ENCODE assay signal across 18 cellular contexts in the genomic region with DNA sequence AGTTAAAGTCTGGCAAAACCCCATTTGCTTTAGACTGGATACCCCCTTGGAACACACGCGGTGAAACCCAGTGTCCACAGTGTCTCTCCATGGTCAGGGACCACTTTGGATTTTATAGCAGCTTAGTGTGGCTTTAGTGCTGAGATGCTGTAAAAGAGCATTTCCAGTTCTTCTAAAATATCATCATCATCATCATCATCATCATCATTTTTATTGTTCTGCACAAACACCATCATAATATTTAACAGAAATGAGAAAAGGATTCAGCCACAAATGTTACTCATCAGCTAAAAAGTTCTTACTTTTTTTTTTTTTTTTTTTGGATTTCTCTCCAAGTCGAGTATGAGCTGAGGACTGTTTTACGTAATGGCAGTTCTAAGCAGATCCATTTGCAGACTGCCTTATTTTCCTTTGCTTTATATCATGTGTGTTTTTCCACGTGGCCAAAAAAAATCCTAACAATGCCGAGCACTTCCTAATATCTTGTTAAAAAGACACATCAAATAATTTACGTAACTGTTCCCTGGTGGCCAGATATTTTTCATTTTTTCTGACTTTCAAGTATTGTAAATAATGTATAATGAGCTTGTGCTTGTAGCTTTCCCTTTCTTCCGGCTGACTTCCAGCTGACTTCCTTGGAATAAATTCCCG.
DNase-seq lines count a peak whose midpoint lies in the region; TF ChIP-seq lines count a peak whose summit lies in the region.
"Had no signal": no experiment of that assay in that cellular context is flagged by ENCODE, and none has a peak within 500 bp of the region (broad histone marks: within the 10 kb centered on the region; RNA-seq: fewer than 3 reads in every experiment).

No MANE protein-coding gene starts in this region.

- no peak for TF ChIP-seq CTCF in spleen (IDR thresholded peaks at IDR 0.05 in 8 of 11, conservative IDR thresholded peaks at IDR 0.05 in 3 of 11)

- peaks cover 0 to 64% (median 8%) of the 10 kb centered on the region in 6 donors for H3K36me3 ChIP-seq in spleen
- H3K36me3 ChIP-seq: HAP-1 had no signal

- DNase-seq in GM04503 (ENCODE audit: low read depth): peak; percentile 95
- peak; percentile 44 for DNase-seq in astrocyte of the hippocampus (ENCODE audit: low read depth, low spot score)
- DNase-seq in iris pigment epithelial cell (ENCODE audit: low read depth): peak; percentile 93
- DNase-seq in spleen: no peak
- no peak for DNase-seq in SW 1271 (lab: John Stamatoyannopoulos, UW)
- DNase-seq in DMS53 (lab: John Stamatoyannopoulos, UW): no peak
- no peak for DNase-seq in stimulated activated naive CD4-positive, alpha-beta T cell treated with Interleukin-2 at 50 U/mL for 16 hours (lab: John Stamatoyannopoulos, UW)
- no peak for DNase-seq in NCI-H2171 treated with DMSO at 0.1 percent for 48 hours (lab: John Stamatoyannopoulos, UW)
- DNase-seq: activated CD4-positive, alpha-beta T cell treated with anti-CD3 and anti-CD28 coated beads, Interleukin-2, amount 50 U/mL, for 48 hours; activated naive CD4-positive, alpha-beta T cell; DMS153; kidney glomerular epithelial cell; NCI-H1694 treated with DMSO at 0.1 percent for 48 hours; NK-92 treated with Interleukin-12 subunit alpha and Interleukin-12 subunit beta, amount 100 ng/mL, for 24 hours; occipital lobe; stimulated activated CD4-positive, alpha-beta T cell treated with anti-CD3 and anti-CD28 coated beads, Interleukin-2, amount 100 ng/mL, for 48 hours had no signal

- intact Hi-C loops in spleen (cut with DNase I; ENCODE audit: low total_unique reads): no loop called here

- H3K27me3 ChIP-seq in spleen (replicated peaks in 1 of 7): no peaks in the 10 kb centered on the region

- H3K27ac ChIP-seq in spleen: peak overlapping the region in 7 of 8 donors; percentile 22 to 76 (median 46)

- no peak overlapping the region for H3K4me3 ChIP-seq in spleen
- H3K4me3 ChIP-seq: coronary artery, HAP-1 had no signal

- 63 to 83% (median 69%) methylated on average over 9 of the region's 9 CpGs for WGBS in spleen, 5 donors

- no peak for TF ChIP-seq POLR2A in spleen (IDR thresholded peaks at IDR 0.05)

- H3K4me1 ChIP-seq in spleen: peaks cover 0 to 24% (median 5%) of the 10 kb centered on the region in 6 donors
- H3K4me1 ChIP-seq: HAP-1 had no signal

- H3K9me3 ChIP-seq in spleen: no peaks in the 10 kb centered on the region
- H3K9me3 ChIP-seq: HAP-1 had no signal

Comparison
In these comparisons a context has a peak if more than half of its experiments do, and no peak if none do; other contexts are left out.
1. DNase-seq: peak in GM04503 (single experiment), astrocyte of the hippocampus (single experiment) and iris pigment epithelial cell (single experiment); none in spleen (single experiment), SW 1271 (0 of 2), DMS53 (single experiment), stimulated activated naive CD4-positive, alpha-beta T cell treated with Interleukin-2 at 50 U/mL for 16 hours (single experiment) and NCI-H2171 treated with DMSO at 0.1 percent for 48 hours (single experiment).